ENCODE assay signal across 1 cellular context in genomic region chr19:13761423-13761822, GRCh38.
A peak's percentile ranks its signal among the peaks of the same experiment; 100 is the strongest.
TF ChIP-seq lines count a peak whose summit lies in the region.

No MANE protein-coding gene starts in this region.

TF ChIP-seq in HEK293, 187 proteins besides CTCF, POLR2A, EP300 and RAD21 (continued from another document):
- peak; percentile 92 for TF ChIP-seq ZNF121 (tag by site-specific recombination; IDR thresholded peaks at IDR 0.05)
